Comparison of ENCODE assay signal across 8 cellular contexts in the genomic region with DNA sequence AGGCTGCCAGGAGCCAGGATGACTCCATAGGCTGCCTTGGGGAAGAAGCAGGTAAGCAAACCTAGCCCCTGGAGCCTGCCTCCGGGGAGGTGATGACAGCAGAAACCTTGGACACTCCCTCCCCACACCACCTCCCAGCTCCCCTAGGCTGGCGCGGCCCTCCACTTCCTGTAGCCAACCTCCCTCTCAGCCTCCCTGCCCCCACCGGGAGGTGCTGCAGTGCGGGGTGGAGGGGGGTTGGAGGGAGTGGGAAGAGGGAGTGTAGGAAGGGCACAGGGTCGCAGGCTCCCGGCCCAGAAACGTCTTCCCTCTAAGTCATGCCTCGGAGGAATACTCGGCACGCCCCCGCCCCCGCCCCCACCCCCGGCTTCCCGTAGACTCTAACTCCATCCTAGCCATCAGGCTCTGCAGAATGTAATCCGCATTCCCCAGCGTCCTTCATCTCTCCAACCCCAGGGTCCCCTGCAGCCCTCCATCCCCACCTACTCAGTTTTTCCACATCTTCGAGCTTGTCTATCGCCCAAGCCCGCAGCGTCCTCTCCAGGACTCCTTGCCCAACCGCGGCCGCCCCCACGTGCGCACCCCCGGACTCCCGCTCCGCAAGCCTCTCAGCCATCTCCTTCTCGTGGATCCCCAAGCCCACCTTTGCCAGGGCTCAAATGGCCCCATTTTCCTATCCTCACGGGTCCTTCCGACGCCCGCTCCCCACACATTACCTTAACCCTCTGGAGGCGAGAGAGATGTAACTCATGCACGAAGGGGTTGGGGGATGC. TPM values are rescaled to one million over a fixed set of nuclear protein-coding genes. Genes with fewer than 3 reads are reported as not detected.
A peak's percentile ranks its signal among the peaks of the same experiment; 100 is the strongest.
DNase-seq lines count a peak whose midpoint lies in the region; TF ChIP-seq lines count a peak whose summit lies in the region.

No MANE protein-coding gene starts in this region.

- no peaks in the 10 kb centered on the region for H3K27me3 Mint-ChIP-seq in nephron (ENCODE audit: low read depth)

- TF ChIP-seq CTCF in DOHH2 (IDR thresholded peaks at IDR 0.05; ENCODE audit: low read depth, low read length, poor library complexity, severe bottlenecking) (no peak), fibroblast of villous mesenchyme (IDR thresholded peaks at IDR 0.05; ENCODE audit: insufficient read depth, low read depth, low read length) (no peak), nephron (IDR thresholded peaks at IDR 0.05; ENCODE audit: unreplicated experiment in 3 of 3) (no peak)

- peak overlapping the region; percentile 87 to 97 (median 97) for H3K4me3 Mint-ChIP-seq in nephron

- H3K79me2 ChIP-seq in DOHH2 (ENCODE audit: control insufficient read depth, low read length): peaks cover 23% of the 10 kb centered on the region

- peaks cover 25% of the 10 kb centered on the region for H3K4me1 Mint-ChIP-seq in nephron

- H3K4me3 ChIP-seq in DOHH2 (ENCODE audit: low read length) (peak overlapping the region; percentile 87), fibroblast of villous mesenchyme (ENCODE audit: low read depth, low read length) (peak overlapping the region; percentile 87)

- peaks cover 15% of the 10 kb centered on the region for H3K36me3 Mint-ChIP-seq in nephron (ENCODE audit: low read depth)

- H3K4me2 ChIP-seq in DOHH2 (ENCODE audit: low read length): peak overlapping the region; percentile 97

- H3K9me3 ChIP-seq in DOHH2 (ENCODE audit: control insufficient read depth, insufficient read depth, low read length): no peaks in the 10 kb centered on the region

- H3K36me3 ChIP-seq in DOHH2 (ENCODE audit: control insufficient read depth, low read length): peaks cover 26% of the 10 kb centered on the region

- no peaks in the 10 kb centered on the region for H3K9me3 Mint-ChIP-seq in nephron

- H3K27me3 ChIP-seq in DOHH2 (ENCODE audit: control insufficient read depth, low read length): no peaks in the 10 kb centered on the region

- peak; percentile 74 for DNase-seq in HT-29 (ENCODE audit: low spot score)
- DNase-seq in activated effector memory CD4-positive, alpha-beta T cell treated with anti-CD3 and anti-CD28 coated beads, Interleukin-2, amount 50 U/mL, for 16 hours: peak; percentile 85
- peak; percentile 51 for DNase-seq in fibroblast of villous mesenchyme (ENCODE audit: low read depth)
- no peak for DNase-seq in epidermal melanocyte (ENCODE audit: insufficient read length, low spot score)

- peaks cover 18% of the 10 kb centered on the region for H3F3A ChIP-seq in DOHH2 (ENCODE audit: control insufficient read depth, insufficient read depth)

- H3K9me2 ChIP-seq in DOHH2 (replicated peaks; ENCODE audit: control insufficient read depth, low read length): no peaks in the 10 kb centered on the region

- H3K4me1 ChIP-seq in DOHH2 (ENCODE audit: control insufficient read depth, low read length): peaks cover 45% of the 10 kb centered on the region

- H3K27ac ChIP-seq in DOHH2 (ENCODE audit: low read depth, low read length): peak overlapping the region; percentile 50
- peak overlapping the region; percentile 36 for H3K27ac ChIP-seq in temporal lobe (ENCODE audit: low read depth, low read length)

- H3K27ac Mint-ChIP-seq in nephron: peak overlapping the region; percentile 83 to 93 (median 89)

- H4K20me1 ChIP-seq in DOHH2 (ENCODE audit: control insufficient read depth, insufficient read depth, low read depth, low read length): 0 out of 2 replicates have a peak, but pooled peaks cover 4% of the 10 kb centered on the region

TF ChIP-seq in PFSK-1, 5 proteins besides CTCF, POLR2A, EP300 and RAD21:
- peak; percentile 82; the same call in 1 of the 2 replicates for TF ChIP-seq SIN3A (IDR thresholded peaks at IDR 0.05; ENCODE audit: borderline replicate concordance, insufficient read depth, low read length)
- TF ChIP-seq TAF1 (IDR thresholded peaks at IDR 0.05; ENCODE audit: borderline replicate concordance, insufficient read depth, low read length): no peak
- TF ChIP-seq, protein P1, sequence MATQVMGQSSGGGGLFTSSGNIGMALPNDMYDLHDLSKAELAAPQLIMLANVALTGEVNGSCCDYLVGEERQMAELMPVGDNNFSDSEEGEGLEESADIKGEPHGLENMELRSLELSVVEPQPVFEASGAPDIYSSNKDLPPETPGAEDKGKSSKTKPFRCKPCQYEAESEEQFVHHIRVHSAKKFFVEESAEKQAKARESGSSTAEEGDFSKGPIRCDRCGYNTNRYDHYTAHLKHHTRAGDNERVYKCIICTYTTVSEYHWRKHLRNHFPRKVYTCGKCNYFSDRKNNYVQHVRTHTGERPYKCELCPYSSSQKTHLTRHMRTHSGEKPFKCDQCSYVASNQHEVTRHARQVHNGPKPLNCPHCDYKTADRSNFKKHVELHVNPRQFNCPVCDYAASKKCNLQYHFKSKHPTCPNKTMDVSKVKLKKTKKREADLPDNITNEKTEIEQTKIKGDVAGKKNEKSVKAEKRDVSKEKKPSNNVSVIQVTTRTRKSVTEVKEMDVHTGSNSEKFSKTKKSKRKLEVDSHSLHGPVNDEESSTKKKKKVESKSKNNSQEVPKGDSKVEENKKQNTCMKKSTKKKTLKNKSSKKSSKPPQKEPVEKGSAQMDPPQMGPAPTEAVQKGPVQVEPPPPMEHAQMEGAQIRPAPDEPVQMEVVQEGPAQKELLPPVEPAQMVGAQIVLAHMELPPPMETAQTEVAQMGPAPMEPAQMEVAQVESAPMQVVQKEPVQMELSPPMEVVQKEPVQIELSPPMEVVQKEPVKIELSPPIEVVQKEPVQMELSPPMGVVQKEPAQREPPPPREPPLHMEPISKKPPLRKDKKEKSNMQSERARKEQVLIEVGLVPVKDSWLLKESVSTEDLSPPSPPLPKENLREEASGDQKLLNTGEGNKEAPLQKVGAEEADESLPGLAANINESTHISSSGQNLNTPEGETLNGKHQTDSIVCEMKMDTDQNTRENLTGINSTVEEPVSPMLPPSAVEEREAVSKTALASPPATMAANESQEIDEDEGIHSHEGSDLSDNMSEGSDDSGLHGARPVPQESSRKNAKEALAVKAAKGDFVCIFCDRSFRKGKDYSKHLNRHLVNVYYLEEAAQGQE (IDR thresholded peaks at IDR 0.05; ENCODE audit: insufficient read depth in 1 of 2, low read depth in 2 of 2, low read length in 2 of 2): no peak
- peak; percentile 51 for TF ChIP-seq POLR2AphosphoS5 (IDR thresholded peaks at IDR 0.05; ENCODE audit: low read depth, low read length)
- TF ChIP-seq FOXP2 (optimal IDR thresholded peaks at IDR 0.05; ENCODE audit: borderline replicate concordance, extremely low read depth, extremely low read length, insufficient read depth): peak; percentile 31

RNA-seq across cellular contexts. Expression of a gene that starts 0.5 kb away (rescaled TPM):
- total RNA-seq in HT-29 (2014; rRNA removed; shearing (Covaris generic)): 47.7 and 72.8 TPM in 2 replicates
- polyA plus RNA-seq in PFSK-1 (2012; ENCODE audit: insufficient read length, low read depth): 70.4 TPM
- total RNA-seq in fibroblast of villous mesenchyme: 11.0 and 19.9 TPM in 2 replicates
- total RNA-seq in temporal lobe: 8.4 TPM

RNA-seq across cellular contexts. Expression of a gene that starts 23.3 kb away (rescaled TPM):
- total RNA-seq in HT-29 (2014; rRNA removed; shearing (Covaris generic)): not detected in 2 replicates
- polyA plus RNA-seq in PFSK-1 (2012; ENCODE audit: insufficient read length, low read depth): not detected
- total RNA-seq in fibroblast of villous mesenchyme: not detected in 2 replicates
- not detected for total RNA-seq in temporal lobe

RNA-seq across cellular contexts. Expression of a gene that starts 23.5 kb away (rescaled TPM):
- total RNA-seq in HT-29 (2014; rRNA removed; shearing (Covaris generic)): 230 and 253 TPM in 2 replicates
- 212 TPM for polyA plus RNA-seq in PFSK-1 (2012; ENCODE audit: insufficient read length, low read depth)
- total RNA-seq in fibroblast of villous mesenchyme (190 and 201 TPM in 2 replicates), temporal lobe (38.1 TPM)

RNA-seq across cellular contexts. Expression of a gene that starts 28.9 kb away (rescaled TPM):
- total RNA-seq in HT-29 (2014; rRNA removed; shearing (Covaris generic)): 5.4 and 5.5 TPM in 2 replicates
- polyA plus RNA-seq in PFSK-1 (2012; ENCODE audit: insufficient read length, low read depth): 1.6 TPM
- 12.5 and 12.6 TPM in 2 replicates for total RNA-seq in fibroblast of villous mesenchyme
- 36.6 TPM for total RNA-seq in temporal lobe
